11 cellular contexts compared by ENCODE assay signal in genomic region chr7:100124301-100125229, GRCh38. TPM values are rescaled to one million over a fixed set of nuclear protein-coding genes. Genes with fewer than 3 reads are reported as not detected.
A peak's percentile ranks its signal among the peaks of the same experiment; 100 is the strongest.
DNase-seq lines count a peak whose midpoint lies in the region; ATAC-seq and TF ChIP-seq lines count a peak whose summit lies in the region.
"Had no signal": no experiment of that assay in that cellular context is flagged by ENCODE, and none has a peak within 500 bp of the region (broad histone marks: within the 10 kb centered on the region; RNA-seq: fewer than 3 reads in every experiment).

No MANE protein-coding gene starts in this region.

- H3K27me3 ChIP-seq in Peyer's patch, result no peaks in the 10 kb centered on the region
- H3K27me3 ChIP-seq in aorta (ENCODE audit: control insufficient read depth in 1 of 2, insufficient read depth in 2 of 2, low read length in 1 of 2), result no peaks in the 10 kb centered on the region
- H3K27me3 ChIP-seq: upper lobe of left lung had no signal

- H3K4me3 ChIP-seq in Peyer's patch (peak overlapping the region in 1 of 4 donors; percentile 97), aorta (ENCODE audit: low read length in 2 of 2) (no peak overlapping the region)

- H3K4me1 ChIP-seq in Peyer's patch (peaks cover 5 to 42% (median 16%) of the 10 kb centered on the region in 4 donors), aorta (ENCODE audit: control insufficient read depth in 1 of 2, insufficient read depth in 2 of 2, low read length in 2 of 2) (peaks cover 0 to 2% of the 10 kb centered on the region in 2 donors)

- no peak for TF ChIP-seq POLR2A in Peyer's patch (IDR thresholded peaks at IDR 0.05)

- DNase-seq in activated T-cell treated with anti-CD3 and anti-CD28 coated beads, Interleukin-2, amount 50 U/mL, for 72 hours, result no peak
- no peak for DNase-seq in activated T-cell treated with anti-CD3 and anti-CD28 coated beads, Interleukin-2, amount 50 U/mL, for 48 hours
- DNase-seq in Peyer's patch (no peak), NCI-H146 (lab: John Stamatoyannopoulos, UW) (no peak), aorta (no peak)
- no peak for DNase-seq in effector memory CD8-positive, alpha-beta T cell
- DNase-seq: activated CD8-positive, alpha-beta memory T cell treated with anti-CD3 and anti-CD28 coated beads for 24 hours; upper lobe of left lung had no signal

- WGBS in aorta, 2 donors, result 85% methylated on average over 4 of the region's 4 CpGs

- TF ChIP-seq CTCF in Peyer's patch (IDR thresholded peaks at IDR 0.05), result no peak

- no peaks in the 10 kb centered on the region for H3K9me3 Mint-ChIP-seq in activated T-cell treated with anti-CD3 and anti-CD28 coated beads, Interleukin-2, amount 50 U/mL, for 72 hours
- no peaks in the 10 kb centered on the region for H3K9me3 Mint-ChIP-seq in effector memory CD8-positive, alpha-beta T cell
- no peaks in the 10 kb centered on the region for H3K9me3 Mint-ChIP-seq in stimulated activated memory B cell treated with anti-CD40 and anti-IgM and Interleukin-4, amounts not matched to agents 10 μg/mL and 1 μg/mL and 100 μg/mL, for 72 hours

- no peaks in the 10 kb centered on the region for H3K36me3 ChIP-seq in Peyer's patch
- no peaks in the 10 kb centered on the region for H3K36me3 ChIP-seq in aorta (ENCODE audit: control insufficient read depth in 1 of 2, insufficient read depth in 2 of 2, low read length in 1 of 2)

- H3K27me3 Mint-ChIP-seq in activated T-cell treated with anti-CD3 and anti-CD28 coated beads, Interleukin-2, amount 50 U/mL, for 72 hours (ENCODE audit: low read depth), result no peaks in the 10 kb centered on the region
- H3K27me3 Mint-ChIP-seq in effector memory CD8-positive, alpha-beta T cell, result no peaks in the 10 kb centered on the region
- H3K27me3 Mint-ChIP-seq in stimulated activated memory B cell treated with anti-CD40 and anti-IgM and Interleukin-4, amounts not matched to agents 10 μg/mL and 1 μg/mL and 100 μg/mL, for 72 hours, result no peaks in the 10 kb centered on the region

- intact Hi-C loops in aorta (cut with DNase I), result loop anchor here in 1 of 2 donors (5.0 kb wide), 1 partner anchor 32 kb away; no protein-coding TSS in a partner anchor

- H3K4me1 Mint-ChIP-seq in activated T-cell treated with anti-CD3 and anti-CD28 coated beads, Interleukin-2, amount 50 U/mL, for 72 hours (ENCODE audit: low read depth), result peaks cover 38% of the 10 kb centered on the region
- peaks cover 26 to 28% of the 10 kb centered on the region in 2 donors for H3K4me1 Mint-ChIP-seq in effector memory CD8-positive, alpha-beta T cell (ENCODE audit: low read depth in 2 of 2)
- peaks cover 41% of the 10 kb centered on the region for H3K4me1 Mint-ChIP-seq in stimulated activated memory B cell treated with anti-CD40 and anti-IgM and Interleukin-4, amounts not matched to agents 10 μg/mL and 1 μg/mL and 100 μg/mL, for 72 hours

- H3K36me3 Mint-ChIP-seq in activated T-cell treated with anti-CD3 and anti-CD28 coated beads, Interleukin-2, amount 50 U/mL, for 72 hours (ENCODE audit: insufficient read depth in 2 of 2), result peaks cover 0 to 3% of the 10 kb centered on the region in 2 donors
- peaks cover 39% of the 10 kb centered on the region for H3K36me3 Mint-ChIP-seq in effector memory CD8-positive, alpha-beta T cell (ENCODE audit: insufficient read depth)
- H3K36me3 Mint-ChIP-seq in stimulated activated memory B cell treated with anti-CD40 and anti-IgM and Interleukin-4, amounts not matched to agents 10 μg/mL and 1 μg/mL and 100 μg/mL, for 72 hours, result no peaks in the 10 kb centered on the region

- peak overlapping the region in 3 of 4 donors; percentile 97 to 99 (median 98) for H3K27ac ChIP-seq in Peyer's patch
- H3K27ac ChIP-seq in aorta (ENCODE audit: low read depth in 1 of 2, low read length in 2 of 2), result no peak overlapping the region

- ATAC-seq in activated T-cell treated with anti-CD3 and anti-CD28 coated beads, Interleukin-2, amount 50 U/mL, for 72 hours (replicated peaks in 1 of 2), result no peak
- ATAC-seq in effector memory CD8-positive, alpha-beta T cell (replicated peaks), result no peak
- no peak for ATAC-seq in stimulated activated memory B cell treated with anti-CD40 and anti-IgM and Interleukin-4, amounts not matched to agents 10 μg/mL and 1 μg/mL and 100 μg/mL, for 72 hours
- ATAC-seq in HG03469 (IDR thresholded peaks at IDR 0.05; ENCODE audit: unreplicated experiment) (no peak), aorta (ENCODE audit: low FRiP score) (no peak)
- ATAC-seq: SK-N-SH treated with all-trans-retinoic acid at 6 μM for 48 hours had no signal

- H3K9me3 ChIP-seq in Peyer's patch (no peaks in the 10 kb centered on the region), aorta (ENCODE audit: control insufficient read depth, low read length) (no peaks in the 10 kb centered on the region)
- H3K9me3 ChIP-seq: upper lobe of left lung had no signal

- peak overlapping the region; percentile 97 to 98 for H3K4me3 Mint-ChIP-seq in activated T-cell treated with anti-CD3 and anti-CD28 coated beads, Interleukin-2, amount 50 U/mL, for 72 hours
- H3K4me3 Mint-ChIP-seq in effector memory CD8-positive, alpha-beta T cell, result peak overlapping the region in 1 of 2 donors; percentile 52
- H3K4me3 Mint-ChIP-seq in stimulated activated memory B cell treated with anti-CD40 and anti-IgM and Interleukin-4, amounts not matched to agents 10 μg/mL and 1 μg/mL and 100 μg/mL, for 72 hours, result peak overlapping the region; percentile 1

- H3K27ac Mint-ChIP-seq in activated T-cell treated with anti-CD3 and anti-CD28 coated beads, Interleukin-2, amount 50 U/mL, for 72 hours, result peak overlapping the region; percentile 54
- H3K27ac Mint-ChIP-seq in effector memory CD8-positive, alpha-beta T cell, result peak overlapping the region; percentile 75 to 98
- peak overlapping the region; percentile 98 for H3K27ac Mint-ChIP-seq in stimulated activated memory B cell treated with anti-CD40 and anti-IgM and Interleukin-4, amounts not matched to agents 10 μg/mL and 1 μg/mL and 100 μg/mL, for 72 hours

RNA-seq across cellular contexts. Expression of gene MBLAC1, which starts 2.2 kb away (rescaled TPM):
- 1 to 10 TPM; 3.2 to 3.4 TPM for total RNA-seq in activated T-cell treated with anti-CD3 and anti-CD28 coated beads, Interleukin-2, amount 50 U/mL, for 72 hours
- total RNA-seq in Peyer's patch, result 10 to 100 TPM in 1 of 4 donors, 1 to 10 TPM in 3; 3.2 to 10.5 (median 3.9) TPM
- 1 to 10 TPM; 1.8 to 1.9 TPM for total RNA-seq in aorta
- 1 to 10 TPM; 1.4 to 2.3 TPM for polyA plus RNA-seq in aorta

RNA-seq across cellular contexts. Expression of gene CNPY4, which starts 5.1 kb away (rescaled TPM):
- 10 to 100 TPM; 11.1 to 18.8 TPM for total RNA-seq in activated T-cell treated with anti-CD3 and anti-CD28 coated beads, Interleukin-2, amount 50 U/mL, for 72 hours
- 10 to 100 TPM in 1 of 4 donors, 1 to 10 TPM in 3; 4.6 to 23.9 (median 6.3) TPM for total RNA-seq in Peyer's patch
- total RNA-seq in aorta, result 10 to 100 TPM; 14.0 to 29.5 TPM
- polyA plus RNA-seq in aorta, result 10 to 100 TPM; 17.2 to 35.0 TPM

RNA-seq across cellular contexts. Expression of gene TAF6, which starts 5.4 kb away (rescaled TPM):
- total RNA-seq in activated T-cell treated with anti-CD3 and anti-CD28 coated beads, Interleukin-2, amount 50 U/mL, for 72 hours, result 10 to 100 TPM; 76.7 to 88.1 TPM
- total RNA-seq in Peyer's patch (10 to 100 TPM; 32.8 to 76.7 (median 49.7) TPM), aorta (10 to 100 TPM; 31.7 to 38.7 TPM)
- 10 to 100 TPM; 24.2 to 39.3 TPM for polyA plus RNA-seq in aorta

RNA-seq across cellular contexts. Expression of gene AP4M1, which starts 23.1 kb away (rescaled TPM):
- total RNA-seq in activated T-cell treated with anti-CD3 and anti-CD28 coated beads, Interleukin-2, amount 50 U/mL, for 72 hours, result 10 to 100 TPM in 1 of 2 donors, 1 to 10 TPM in 1; 9.3 to 10.5 TPM
- total RNA-seq in Peyer's patch, result 100 to 1,000 TPM in 1 of 4 donors, 10 to 100 TPM in 3; 28.7 to 119 (median 33.6) TPM
- total RNA-seq in aorta, result 10 to 100 TPM; 14.9 to 20.5 TPM
- polyA plus RNA-seq in aorta, result 10 to 100 TPM in 1 of 2 donors, 1 to 10 TPM in 1; 8.1 to 60.9 TPM

RNA-seq across cellular contexts. Expression of gene MCM7, which starts 23.4 kb away (rescaled TPM):
- total RNA-seq in activated T-cell treated with anti-CD3 and anti-CD28 coated beads, Interleukin-2, amount 50 U/mL, for 72 hours, result 100 to 1,000 TPM; 270 to 332 TPM
- total RNA-seq in Peyer's patch, result 100 to 1,000 TPM in 1 of 4 donors, 10 to 100 TPM in 3; 42.4 to 139 (median 60.8) TPM
- total RNA-seq in aorta, result 10 to 100 TPM; 27.1 to 45.8 TPM
- 10 to 100 TPM; 47.2 to 90.8 TPM for polyA plus RNA-seq in aorta

Comparison
In these comparisons a context has a peak if more than half of its experiments do, and no peak if none do; other contexts are left out.
1. H3K27ac ChIP-seq: peak in Peyer's patch (3 of 4); none in aorta (0 of 2).
2. Peak in every context shown above with its lines, with median percentiles within 50 percentile points of each other: H3K27ac Mint-ChIP-seq.